1 cellular context compared by ENCODE assay signal in the genomic region with DNA sequence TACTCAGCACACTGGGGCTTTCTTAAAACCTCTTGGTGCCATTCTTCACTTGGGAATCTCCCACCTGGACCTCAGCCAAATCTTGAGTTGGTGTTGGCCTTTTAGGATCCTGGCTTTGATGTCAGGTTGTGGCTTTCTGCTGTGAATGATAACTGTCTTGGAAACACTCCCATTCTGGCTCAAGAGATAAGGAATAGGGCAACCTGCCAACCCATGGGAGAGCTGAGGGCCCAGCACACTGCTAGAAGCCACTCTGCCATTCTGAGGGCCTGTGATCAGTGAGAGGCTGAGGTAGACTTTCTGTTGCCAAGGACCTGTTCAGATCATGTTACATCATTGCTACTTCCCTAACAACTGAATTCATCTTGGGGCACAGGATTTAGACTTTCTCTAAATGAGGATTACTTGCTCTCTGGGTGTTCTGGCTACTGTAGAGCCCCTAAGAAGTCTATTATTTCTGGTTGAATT.
A peak's percentile ranks its signal among the peaks of the same experiment; 100 is the strongest.
TF ChIP-seq lines count a peak whose summit lies in the region.

No MANE protein-coding gene starts in this region.

TF ChIP-seq in HCT116, 20 proteins besides CTCF, POLR2A, EP300 and RAD21 (continued from another document):
- TF ChIP-seq, protein P1, sequence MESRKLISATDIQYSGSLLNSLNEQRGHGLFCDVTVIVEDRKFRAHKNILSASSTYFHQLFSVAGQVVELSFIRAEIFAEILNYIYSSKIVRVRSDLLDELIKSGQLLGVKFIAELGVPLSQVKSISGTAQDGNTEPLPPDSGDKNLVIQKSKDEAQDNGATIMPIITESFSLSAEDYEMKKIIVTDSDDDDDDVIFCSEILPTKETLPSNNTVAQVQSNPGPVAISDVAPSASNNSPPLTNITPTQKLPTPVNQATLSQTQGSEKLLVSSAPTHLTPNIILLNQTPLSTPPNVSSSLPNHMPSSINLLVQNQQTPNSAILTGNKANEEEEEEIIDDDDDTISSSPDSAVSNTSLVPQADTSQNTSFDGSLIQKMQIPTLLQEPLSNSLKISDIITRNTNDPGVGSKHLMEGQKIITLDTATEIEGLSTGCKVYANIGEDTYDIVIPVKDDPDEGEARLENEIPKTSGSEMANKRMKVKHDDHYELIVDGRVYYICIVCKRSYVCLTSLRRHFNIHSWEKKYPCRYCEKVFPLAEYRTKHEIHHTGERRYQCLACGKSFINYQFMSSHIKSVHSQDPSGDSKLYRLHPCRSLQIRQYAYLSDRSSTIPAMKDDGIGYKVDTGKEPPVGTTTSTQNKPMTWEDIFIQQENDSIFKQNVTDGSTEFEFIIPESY (IDR thresholded peaks at IDR 0.05; ENCODE audit: extremely low read depth, insufficient replicate concordance, low read length) = no peak
- TF ChIP-seq JUND (IDR thresholded peaks at IDR 0.05) (no peak), FOSL1 (IDR thresholded peaks at IDR 0.05; ENCODE audit: low read depth) (no peak), POLR2AphosphoS5 (IDR thresholded peaks at IDR 0.05; ENCODE audit: low read depth, low read length) (peak; percentile 42; the same call in 1 of the 2 replicates), CEBPB (IDR thresholded peaks at IDR 0.05; ENCODE audit: low read depth) (no peak), YY1 (IDR thresholded peaks at IDR 0.05; ENCODE audit: extremely low read depth, insufficient replicate concordance, low read depth, low read length) (no peak)
